Comparison of ENCODE assay signal across 1 cellular context in the genomic region with DNA sequence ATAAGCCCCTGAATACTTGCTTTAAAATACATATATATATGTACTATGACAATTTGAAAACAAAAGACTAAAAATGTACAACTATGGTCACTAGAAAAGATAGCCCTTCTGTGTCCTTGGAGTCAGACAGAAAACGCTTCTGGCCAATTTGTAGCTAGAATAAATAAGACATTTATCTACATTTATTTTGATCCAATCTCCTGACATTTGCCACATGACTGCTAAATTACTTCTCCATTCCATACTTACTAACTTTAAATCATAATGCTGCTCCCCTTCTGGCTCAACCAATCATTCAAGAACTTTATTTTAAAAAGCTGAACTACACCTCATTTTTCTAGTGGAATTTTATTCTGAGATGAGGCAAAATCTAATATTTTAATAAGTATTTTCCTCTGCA.
TF ChIP-seq lines count a peak whose summit lies in the region.

No MANE protein-coding gene starts in this region.

TF ChIP-seq in HepG2, 621 proteins besides CTCF, POLR2A, EP300 and RAD21 (continued from another document):
- TF ChIP-seq, protein P1, sequence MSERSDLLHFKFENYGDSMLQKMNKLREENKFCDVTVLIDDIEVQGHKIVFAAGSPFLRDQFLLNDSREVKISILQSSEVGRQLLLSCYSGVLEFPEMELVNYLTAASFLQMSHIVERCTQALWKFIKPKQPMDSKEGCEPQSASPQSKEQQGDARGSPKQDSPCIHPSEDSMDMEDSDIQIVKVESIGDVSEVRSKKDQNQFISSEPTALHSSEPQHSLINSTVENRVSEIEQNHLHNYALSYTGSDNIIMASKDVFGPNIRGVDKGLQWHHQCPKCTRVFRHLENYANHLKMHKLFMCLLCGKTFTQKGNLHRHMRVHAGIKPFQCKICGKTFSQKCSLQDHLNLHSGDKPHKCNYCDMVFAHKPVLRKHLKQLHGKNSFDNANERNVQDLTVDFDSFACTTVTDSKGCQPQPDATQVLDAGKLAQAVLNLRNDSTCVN (CRISPR knock-in tag; IDR thresholded peaks at IDR 0.05; ENCODE audit: borderline replicate concordance): no peak
- TF ChIP-seq WIZ (CRISPR knock-in tag; IDR thresholded peaks at IDR 0.05) (no peak), U2AF1 (optimal IDR thresholded peaks at IDR 0.05; ENCODE audit: low read depth, low read length) (no peak), KLF11 (CRISPR knock-in tag; IDR thresholded peaks at IDR 0.05) (no peak), SAFB2 (CRISPR knock-in tag; IDR thresholded peaks at IDR 0.05; ENCODE audit: borderline replicate concordance, low read depth) (no peak), ZIK1 (CRISPR knock-in tag; IDR thresholded peaks at IDR 0.05; ENCODE audit: borderline replicate concordance, low read depth) (no peak), ZNF121 (CRISPR knock-in tag; IDR thresholded peaks at IDR 0.05) (no peak), ATF7-NPFF (CRISPR knock-in tag; IDR thresholded peaks at IDR 0.05; ENCODE audit: low read depth) (no peak), YY1 (IDR thresholded peaks at IDR 0.05; ENCODE audit: insufficient read depth, insufficient replicate concordance, low read depth, low read length) (no peak), RCOR2 (CRISPR knock-in tag; IDR thresholded peaks at IDR 0.05) (no peak)
- TF ChIP-seq, protein P2, sequence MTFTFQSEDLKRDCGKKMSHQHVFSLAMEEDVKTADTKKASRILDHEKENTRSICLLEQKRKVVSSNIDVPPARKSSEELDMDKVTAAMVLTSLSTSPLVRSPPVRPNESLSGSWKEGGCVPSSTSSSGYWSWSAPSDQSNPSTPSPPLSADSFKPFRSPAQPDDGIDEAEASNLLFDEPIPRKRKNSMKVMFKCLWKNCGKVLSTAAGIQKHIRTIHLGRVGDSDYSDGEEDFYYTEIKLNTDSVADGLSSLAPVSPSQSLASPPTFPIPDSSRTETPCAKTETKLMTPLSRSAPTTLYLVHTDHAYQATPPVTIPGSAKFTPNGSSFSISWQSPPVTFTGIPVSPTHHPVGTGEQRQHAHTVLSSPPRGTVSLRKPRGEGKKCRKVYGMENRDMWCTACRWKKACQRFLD (CRISPR knock-in tag; IDR thresholded peaks at IDR 0.05; ENCODE audit: borderline replicate concordance): no peak
- TF ChIP-seq, protein P3, sequence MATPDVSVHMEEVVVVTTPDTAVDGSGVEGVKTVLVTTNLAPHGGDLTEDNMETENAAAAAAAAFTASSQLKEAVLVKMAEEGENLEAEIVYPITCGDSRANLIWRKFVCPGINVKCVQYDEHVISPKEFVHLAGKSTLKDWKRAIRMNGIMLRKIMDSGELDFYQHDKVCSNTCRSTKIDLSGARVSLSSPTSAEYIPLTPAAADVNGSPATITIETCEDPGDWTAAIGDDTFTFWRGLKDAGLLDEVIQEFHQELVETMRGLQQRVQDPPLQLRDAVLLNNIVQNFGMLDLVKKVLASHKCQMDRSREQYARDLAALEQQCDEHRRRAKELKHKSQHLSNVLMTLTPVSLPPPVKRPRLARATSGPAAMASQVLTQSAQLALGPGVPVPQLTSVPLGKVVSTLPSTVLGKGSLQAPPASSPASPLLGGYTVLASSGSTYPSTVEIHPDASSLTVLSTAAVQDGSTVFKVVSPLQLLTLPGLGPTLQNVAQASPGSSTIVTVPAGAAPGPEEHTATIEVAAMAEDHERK (CRISPR knock-in tag; IDR thresholded peaks at IDR 0.05; ENCODE audit: low read depth): no peak
- TF ChIP-seq, protein P4, sequence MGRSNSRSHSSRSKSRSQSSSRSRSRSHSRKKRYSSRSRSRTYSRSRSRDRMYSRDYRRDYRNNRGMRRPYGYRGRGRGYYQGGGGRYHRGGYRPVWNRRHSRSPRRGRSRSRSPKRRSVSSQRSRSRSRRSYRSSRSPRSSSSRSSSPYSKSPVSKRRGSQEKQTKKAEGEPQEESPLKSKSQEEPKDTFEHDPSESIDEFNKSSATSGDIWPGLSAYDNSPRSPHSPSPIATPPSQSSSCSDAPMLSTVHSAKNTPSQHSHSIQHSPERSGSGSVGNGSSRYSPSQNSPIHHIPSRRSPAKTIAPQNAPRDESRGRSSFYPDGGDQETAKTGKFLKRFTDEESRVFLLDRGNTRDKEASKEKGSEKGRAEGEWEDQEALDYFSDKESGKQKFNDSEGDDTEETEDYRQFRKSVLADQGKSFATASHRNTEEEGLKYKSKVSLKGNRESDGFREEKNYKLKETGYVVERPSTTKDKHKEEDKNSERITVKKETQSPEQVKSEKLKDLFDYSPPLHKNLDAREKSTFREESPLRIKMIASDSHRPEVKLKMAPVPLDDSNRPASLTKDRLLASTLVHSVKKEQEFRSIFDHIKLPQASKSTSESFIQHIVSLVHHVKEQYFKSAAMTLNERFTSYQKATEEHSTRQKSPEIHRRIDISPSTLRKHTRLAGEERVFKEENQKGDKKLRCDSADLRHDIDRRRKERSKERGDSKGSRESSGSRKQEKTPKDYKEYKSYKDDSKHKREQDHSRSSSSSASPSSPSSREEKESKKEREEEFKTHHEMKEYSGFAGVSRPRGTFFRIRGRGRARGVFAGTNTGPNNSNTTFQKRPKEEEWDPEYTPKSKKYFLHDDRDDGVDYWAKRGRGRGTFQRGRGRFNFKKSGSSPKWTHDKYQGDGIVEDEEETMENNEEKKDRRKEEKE (IDR thresholded peaks at IDR 0.05): no peak
